ENCODE assay signal across 23 cellular contexts in the genomic region with DNA sequence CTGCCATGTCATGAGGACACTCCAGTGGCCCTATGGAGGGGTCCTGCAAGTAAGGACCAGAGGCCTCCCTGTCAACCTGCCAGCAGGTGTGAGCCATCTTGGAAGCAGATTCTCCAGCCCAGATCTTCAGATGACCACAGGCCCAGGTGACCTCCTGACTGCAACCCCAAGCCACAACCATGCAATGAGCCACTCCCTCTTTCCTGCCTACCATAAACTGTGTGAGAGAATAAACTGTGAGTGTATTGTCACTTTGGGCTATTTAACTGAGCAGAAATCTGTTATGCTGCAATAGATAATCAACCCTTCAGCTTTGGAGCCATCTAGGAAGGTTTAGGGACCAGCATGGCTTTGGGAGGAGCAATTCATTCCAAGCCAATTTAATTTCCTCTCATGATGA. TPM values are rescaled to one million over a fixed set of nuclear protein-coding genes. Genes with fewer than 3 reads are reported as not detected.
DNase-seq lines count a peak whose midpoint lies in the region; ATAC-seq and TF ChIP-seq lines count a peak whose summit lies in the region.
"Had no signal": no experiment of that assay in that cellular context is flagged by ENCODE, and none has a peak within 500 bp of the region (broad histone marks: within the 10 kb centered on the region; RNA-seq: fewer than 3 reads in every experiment).

No MANE protein-coding gene starts in this region.

- DNase-seq in T-helper 1 cell, result no peak
- peak in 1 of 2 donors; percentile 29 for DNase-seq in activated T-cell treated with anti-CD3 and anti-CD28 coated beads, Interleukin-2, amount 50 U/mL, for 72 hours
- DNase-seq in activated T-cell treated with anti-CD3 and anti-CD28 coated beads, Interleukin-2, amount 50 U/mL, for 1 hour, result no peak
- DNase-seq in activated T-helper 2 cell treated with anti-CD3 and anti-CD28 coated beads, Interferon-gamma antibody, Interleukin-2, Interleukin-4, amounts not matched to agents 10 μg/mL and 5 μg/mL and 100 μg/mL, durations not matched to agents 14 hours and 24 hours and 36 hours (ENCODE audit: low spot score), result no peak
- no peak for DNase-seq in stimulated activated effector memory CD8-positive, alpha-beta T cell treated with anti-CD3 and anti-CD28 coated beads, Interleukin-12 subunit alpha, Interleukin-12 subunit beta, amount 100 ng/mL, for 72 hours (ENCODE audit: low spot score in 2 of 2)
- DNase-seq in NCI-H82 treated with DMSO at 0.1 percent for 48 hours (lab: John Stamatoyannopoulos, UW; ENCODE audit: unreplicated experiment), result no peak
- DNase-seq in MCF 10A (ENCODE audit: unreplicated experiment), result no peak
- DNase-seq: ACHN; CD4-positive, alpha-beta T cell; COR-L47; DMS79; H7; HFFc6; NCI-H1105; NCI-H146; NCI-H2029 treated with DMSO at 0.1 percent for 48 hours; NCI-H2171; NCI-H345; NCI-H524; NCI-H774; SIG-M5 had no signal

- ATAC-seq in activated T-cell treated with anti-CD3 and anti-CD28 coated beads, Interleukin-2, amount 50 U/mL, for 72 hours (replicated peaks in 1 of 2), result no peak
- ATAC-seq in stimulated activated effector memory CD8-positive, alpha-beta T cell treated with anti-CD3 and anti-CD28 coated beads, Interleukin-12 subunit alpha, Interleukin-12 subunit beta, amount 100 ng/mL, for 72 hours, result no peak
- ATAC-seq: Panc1 had no signal

- H3K36me3 Mint-ChIP-seq in T-helper 1 cell treated with Interleukin-12 subunit alpha and Interleukin-12 subunit beta and Interleukin-4 antibody, amounts not matched to agents 30 μg/mL and 1 μg/mL, for 36 hours (ENCODE audit: low read depth), result peaks cover 2% of the 10 kb centered on the region
- H3K36me3 Mint-ChIP-seq in activated T-cell treated with anti-CD3 and anti-CD28 coated beads, Interleukin-2, amount 50 U/mL, for 72 hours (ENCODE audit: insufficient read depth in 2 of 2), result peaks cover 16% of the 10 kb centered on the region in 2 donors
- H3K36me3 Mint-ChIP-seq in activated T-helper 2 cell treated with anti-CD3 and anti-CD28 coated beads, Interferon-gamma antibody, Interleukin-2, Interleukin-4, amounts not matched to agents 10 μg/mL and 5 μg/mL and 100 μg/mL, durations not matched to agents 14 hours and 24 hours and 36 hours (ENCODE audit: low read depth), result peaks cover 19% of the 10 kb centered on the region
- peaks cover 7% of the 10 kb centered on the region for H3K36me3 Mint-ChIP-seq in stimulated activated effector memory CD8-positive, alpha-beta T cell treated with anti-CD3 and anti-CD28 coated beads, Interleukin-12 subunit alpha, Interleukin-12 subunit beta, amount 100 ng/mL, for 72 hours
- no peaks in the 10 kb centered on the region for H3K36me3 Mint-ChIP-seq in MCF 10A (ENCODE audit: insufficient read depth, unreplicated experiment)

- H3K9me3 Mint-ChIP-seq in T-helper 1 cell treated with Interleukin-12 subunit alpha and Interleukin-12 subunit beta and Interleukin-4 antibody, amounts not matched to agents 30 μg/mL and 1 μg/mL, for 36 hours, result peaks cover 2% of the 10 kb centered on the region
- peaks cover 8 to 10% of the 10 kb centered on the region in 2 donors for H3K9me3 Mint-ChIP-seq in activated T-cell treated with anti-CD3 and anti-CD28 coated beads, Interleukin-2, amount 50 U/mL, for 72 hours
- peaks cover 9% of the 10 kb centered on the region for H3K9me3 Mint-ChIP-seq in activated T-helper 2 cell treated with anti-CD3 and anti-CD28 coated beads, Interferon-gamma antibody, Interleukin-2, Interleukin-4, amounts not matched to agents 10 μg/mL and 5 μg/mL and 100 μg/mL, durations not matched to agents 14 hours and 24 hours and 36 hours
- peaks cover 3% of the 10 kb centered on the region for H3K9me3 Mint-ChIP-seq in stimulated activated effector memory CD8-positive, alpha-beta T cell treated with anti-CD3 and anti-CD28 coated beads, Interleukin-12 subunit alpha, Interleukin-12 subunit beta, amount 100 ng/mL, for 72 hours
- no peaks in the 10 kb centered on the region for H3K9me3 Mint-ChIP-seq in MCF 10A (ENCODE audit: unreplicated experiment)
- H3K9me3 Mint-ChIP-seq: CD4-positive, alpha-beta T cell; HFFc6 had no signal

- peaks cover 20% of the 10 kb centered on the region for H3K4me1 Mint-ChIP-seq in T-helper 1 cell treated with Interleukin-12 subunit alpha and Interleukin-12 subunit beta and Interleukin-4 antibody, amounts not matched to agents 30 μg/mL and 1 μg/mL, for 36 hours (ENCODE audit: low read depth)
- peaks cover 88% of the 10 kb centered on the region for H3K4me1 Mint-ChIP-seq in activated T-cell treated with anti-CD3 and anti-CD28 coated beads, Interleukin-2, amount 50 U/mL, for 72 hours (ENCODE audit: low read depth)
- H3K4me1 Mint-ChIP-seq in activated T-helper 2 cell treated with anti-CD3 and anti-CD28 coated beads, Interferon-gamma antibody, Interleukin-2, Interleukin-4, amounts not matched to agents 10 μg/mL and 5 μg/mL and 100 μg/mL, durations not matched to agents 14 hours and 24 hours and 36 hours (ENCODE audit: low read depth), result peaks cover 72% of the 10 kb centered on the region
- H3K4me1 Mint-ChIP-seq in stimulated activated effector memory CD8-positive, alpha-beta T cell treated with anti-CD3 and anti-CD28 coated beads, Interleukin-12 subunit alpha, Interleukin-12 subunit beta, amount 100 ng/mL, for 72 hours, result peaks cover 54% of the 10 kb centered on the region
- H3K4me1 Mint-ChIP-seq in MCF 10A (ENCODE audit: insufficient read depth, unreplicated experiment), result peaks cover 10% of the 10 kb centered on the region

- no peak overlapping the region for H3K4me3 Mint-ChIP-seq in T-helper 1 cell treated with Interleukin-12 subunit alpha and Interleukin-12 subunit beta and Interleukin-4 antibody, amounts not matched to agents 30 μg/mL and 1 μg/mL, for 36 hours
- peak overlapping the region in 1 of 2 donors; percentile 39 for H3K4me3 Mint-ChIP-seq in activated T-cell treated with anti-CD3 and anti-CD28 coated beads, Interleukin-2, amount 50 U/mL, for 72 hours
- no peak overlapping the region for H3K4me3 Mint-ChIP-seq in activated T-helper 2 cell treated with anti-CD3 and anti-CD28 coated beads, Interferon-gamma antibody, Interleukin-2, Interleukin-4, amounts not matched to agents 10 μg/mL and 5 μg/mL and 100 μg/mL, durations not matched to agents 14 hours and 24 hours and 36 hours (ENCODE audit: low read depth)
- peak overlapping the region; percentile 62 for H3K4me3 Mint-ChIP-seq in stimulated activated effector memory CD8-positive, alpha-beta T cell treated with anti-CD3 and anti-CD28 coated beads, Interleukin-12 subunit alpha, Interleukin-12 subunit beta, amount 100 ng/mL, for 72 hours
- H3K4me3 Mint-ChIP-seq in MCF 10A (ENCODE audit: unreplicated experiment), result no peak overlapping the region
- H3K4me3 Mint-ChIP-seq: HFFc6 had no signal

- POLR2A ChIA-PET in MCF 10A (lab: Yijun Ruan, JAX), result no interaction called here

- intact Hi-C loops in activated T-helper 2 cell treated with anti-CD3 and anti-CD28 coated beads, Interferon-gamma antibody, Interleukin-2, Interleukin-4, amounts not matched to agents 10 μg/mL and 5 μg/mL and 100 μg/mL, durations not matched to agents 14 hours and 24 hours and 36 hours (cut with micrococcal nuclease), result loop anchor here (5.0 to 10.0 kb wide), 3 partner anchors 274 to 606 kb away; no protein-coding TSS in a partner anchor
- intact Hi-C loops in MCF 10A (cut with micrococcal nuclease), result no loop called here

- no peak for TF ChIP-seq CTCF in MCF 10A (IDR thresholded peaks at IDR 0.05; ENCODE audit: unreplicated experiment)

- no TSS peak for BruUV-seq in MCF 10A (replicated peaks; lab: Mats Ljungman, UMichigan)

- H3K27me3 Mint-ChIP-seq in T-helper 1 cell treated with Interleukin-12 subunit alpha and Interleukin-12 subunit beta and Interleukin-4 antibody, amounts not matched to agents 30 μg/mL and 1 μg/mL, for 36 hours (ENCODE audit: low read depth), result no peaks in the 10 kb centered on the region
- H3K27me3 Mint-ChIP-seq in activated T-cell treated with anti-CD3 and anti-CD28 coated beads, Interleukin-2, amount 50 U/mL, for 72 hours (ENCODE audit: low read depth), result no peaks in the 10 kb centered on the region
- no peaks in the 10 kb centered on the region for H3K27me3 Mint-ChIP-seq in activated T-helper 2 cell treated with anti-CD3 and anti-CD28 coated beads, Interferon-gamma antibody, Interleukin-2, Interleukin-4, amounts not matched to agents 10 μg/mL and 5 μg/mL and 100 μg/mL, durations not matched to agents 14 hours and 24 hours and 36 hours (ENCODE audit: low read depth)
- H3K27me3 Mint-ChIP-seq in MCF 10A (ENCODE audit: insufficient read depth, unreplicated experiment), result no peaks in the 10 kb centered on the region
- H3K27me3 Mint-ChIP-seq: CD4-positive, alpha-beta T cell had no signal

- peak overlapping the region; percentile 9 for H3K27ac Mint-ChIP-seq in T-helper 1 cell treated with Interleukin-12 subunit alpha and Interleukin-12 subunit beta and Interleukin-4 antibody, amounts not matched to agents 30 μg/mL and 1 μg/mL, for 36 hours
- peak overlapping the region; percentile 91 for H3K27ac Mint-ChIP-seq in activated T-cell treated with anti-CD3 and anti-CD28 coated beads, Interleukin-2, amount 50 U/mL, for 72 hours
- H3K27ac Mint-ChIP-seq in activated T-helper 2 cell treated with anti-CD3 and anti-CD28 coated beads, Interferon-gamma antibody, Interleukin-2, Interleukin-4, amounts not matched to agents 10 μg/mL and 5 μg/mL and 100 μg/mL, durations not matched to agents 14 hours and 24 hours and 36 hours, result peak overlapping the region; percentile 95
- peak overlapping the region; percentile 91 for H3K27ac Mint-ChIP-seq in stimulated activated effector memory CD8-positive, alpha-beta T cell treated with anti-CD3 and anti-CD28 coated beads, Interleukin-12 subunit alpha, Interleukin-12 subunit beta, amount 100 ng/mL, for 72 hours
- no peak overlapping the region for H3K27ac Mint-ChIP-seq in MCF 10A (ENCODE audit: low read depth, unreplicated experiment)
- H3K27ac Mint-ChIP-seq: CD4-positive, alpha-beta T cell; HFFc6 had no signal

- CTCF ChIA-PET in MCF 10A (lab: Yijun Ruan, JAX), result no interaction called here

RNA-seq across cellular contexts. Expression of gene RYBP, which starts 33.9 kb away (rescaled TPM):
- total RNA-seq in activated T-cell treated with anti-CD3 and anti-CD28 coated beads, Interleukin-2, amount 50 U/mL, for 72 hours, result 10 to 100 TPM; 59.2 to 66.6 TPM
- total RNA-seq in activated T-helper 2 cell treated with anti-CD3 and anti-CD28 coated beads, Interferon-gamma antibody, Interleukin-2, Interleukin-4, amounts not matched to agents 10 μg/mL and 5 μg/mL and 100 μg/mL, durations not matched to agents 14 hours and 24 hours and 36 hours, result 78.1 and 78.3 TPM in 2 replicates
- 19.4 and 20.2 TPM in 2 replicates for total RNA-seq in MCF 10A (2022)
